In genomic region chr9:122159925-122160246, GRCh38 we compare ENCODE assay signal across 8 cellular contexts. TPM values are rescaled to one million over a fixed set of nuclear protein-coding genes. Genes with fewer than 3 reads are reported as not detected.
DNase-seq lines count a peak whose midpoint lies in the region; ATAC-seq, FAIRE-seq and TF ChIP-seq lines count a peak whose summit lies in the region.

No MANE protein-coding gene starts in this region.

- CTCF ChIA-PET in K562 (lab: Yijun Ruan, JAX; ENCODE audit: low intra/inter-chr PET ratio): no interaction called here

- in situ Hi-C loops in K562 (cut with MboI): no loop called here

- FAIRE-seq in K562 (lab: Jason Lieb, UNC): no peak

- H3K4me3 Mint-ChIP-seq in mesothelial cell of epicardium: peak overlapping the region; percentile 95

- no peak for TF ChIP-seq CTCF in heart right ventricle (IDR thresholded peaks at IDR 0.05)
- TF ChIP-seq CTCF in K562 (IDR thresholded peaks at IDR 0.05 in 2 of 3, conservative IDR thresholded peaks at IDR 0.05 in 1 of 3; ENCODE audit: insufficient read depth in 2 of 3, low read depth in 1 of 3, low read length in 3 of 3): no peak
- no peak for TF ChIP-seq CTCF in mesothelial cell of epicardium (IDR thresholded peaks at IDR 0.05; ENCODE audit: unreplicated experiment)

- TF ChIP-seq EP300 in K562 (IDR thresholded peaks at IDR 0.05; ENCODE audit: low read length): no peak

- no TSS peak for BruUV-seq in K562 (replicated peaks; lab: Mats Ljungman, UMichigan)

- H3K27ac ChIP-seq in heart right ventricle: peak overlapping the region in 4 of 10 donors; percentile 97 to 99 (median 98)
- H3K27ac ChIP-seq in K562 (ENCODE audit: extremely low read depth, low read depth, low read length): no peak overlapping the region

- H3K27me3 ChIP-seq in heart right ventricle (no peaks in the 10 kb centered on the region), K562 (ENCODE audit: control insufficient read depth in 2 of 2, insufficient read depth in 2 of 2, low read length in 2 of 2) (no peaks in the 10 kb centered on the region; a peak in 1 of 5 replicates)

- TF ChIP-seq POLR2A in K562 (conservative IDR thresholded peaks at IDR 0.05): no peak

- H3K36me3 ChIP-seq in heart right ventricle: peaks cover 0 to 3% (median 0%) of the 10 kb centered on the region in 9 donors
- peaks cover 20% of the 10 kb centered on the region for H3K36me3 ChIP-seq in K562 (ENCODE audit: control insufficient read depth, insufficient read depth, low read length)

- peaks cover 12% of the 10 kb centered on the region for H3K4me1 Mint-ChIP-seq in mesothelial cell of epicardium

- H3K79me2 ChIP-seq in K562 (ENCODE audit: control insufficient read depth, insufficient read depth, low read length): peaks cover 46% of the 10 kb centered on the region

- peaks cover 0 to 47% (median 38%) of the 10 kb centered on the region in 9 donors for H3K4me1 ChIP-seq in heart right ventricle
- H3K4me1 ChIP-seq in K562 (replicated peaks in 1 of 2; ENCODE audit: control insufficient read depth in 2 of 2, insufficient read depth in 2 of 2, low read length in 2 of 2): peaks cover 8 to 11% of the 10 kb centered on the region in 2 experiments; a peak in 4 of 5 replicates

- ATAC-seq in heart right ventricle (no peak), Right ventricle myocardium superior (ENCODE audit: poor library complexity) (no peak), K562 (no peak), HG02642 (IDR thresholded peaks at IDR 0.05; ENCODE audit: poor library complexity, unreplicated experiment) (no peak)

- peak overlapping the region in 1 of 2 experiments; percentile 98; a peak in 2 of 4 replicates for H3K9ac ChIP-seq in K562 (ENCODE audit: insufficient read depth in 1 of 2, low read depth in 2 of 2, low read length in 2 of 2)

- no peak for TF ChIP-seq RAD21 in K562 (CRISPR knock-in tag; conservative IDR thresholded peaks at IDR 0.05 in 1 of 2, IDR thresholded peaks at IDR 0.05 in 1 of 2)

- intact Hi-C loops in heart right ventricle (cut with DNase I): loop anchor here in 2 of 10 donors (10.0 kb wide), 1 partner anchor 105 kb away; the partner anchor contains the start of genes MRRF (in 2 of the 2) and RBM18 (in 2 of the 2)
- intact Hi-C loops in Right ventricle myocardium superior (cut with DNase I): no loop called here
- intact Hi-C loops in K562 (cut with micrococcal nuclease): loop anchor here (5.0 kb wide), 2 partner anchors 52 to 102 kb away; partner anchors contain the start of genes MRRF and RBM18

- peaks cover 11% of the 10 kb centered on the region for H3K9me3 Mint-ChIP-seq in mesothelial cell of epicardium

- DNase-seq in heart right ventricle (no peak), Right ventricle myocardium superior (no peak), K562 (ENCODE audit: extremely low read depth in 1 of 4, low spot score in 3 of 4) (no peak), mesothelial cell of epicardium (ENCODE audit: low spot score in 2 of 2, unreplicated experiment in 2 of 2) (no peak), AG08396 (ENCODE audit: low spot score) (no peak), NCI-H187 treated with DMSO at 0.1 percent for 48 hours (lab: John Stamatoyannopoulos, UW) (no peak), NCI-H146 (lab: John Stamatoyannopoulos, UW) (no peak)

- peak overlapping the region; percentile 93 for H3K27ac Mint-ChIP-seq in mesothelial cell of epicardium

- H4K20me1 ChIP-seq in K562 (replicated peaks; ENCODE audit: control insufficient read depth, insufficient read depth, low read length): 0 out of 2 replicates have a peak, but pooled peaks cover 4% of the 10 kb centered on the region

- WGBS in heart right ventricle, 2 donors: 25 to 26% methylated on average over 6 of the region's 6 CpGs
- WGBS in K562 (ENCODE audit: insufficient coverage, low coverage, missing lambda C conversion rate): 13% methylated on average over 6 of the region's 6 CpGs

- H3K27me3 Mint-ChIP-seq in mesothelial cell of epicardium (ENCODE audit: low read depth): peaks cover 24% of the 10 kb centered on the region

- H3K36me3 Mint-ChIP-seq in mesothelial cell of epicardium: no peaks in the 10 kb centered on the region

- H3K9me3 ChIP-seq in heart right ventricle (peaks cover 0 to 11% (median 5%) of the 10 kb centered on the region in 11 donors), K562 (replicated peaks; ENCODE audit: control insufficient read depth, insufficient read depth, low read depth, low read length) (peaks cover 4% of the 10 kb centered on the region; the same call in 1 of the 2 replicates)

- H2AFZ ChIP-seq in K562 (ENCODE audit: low read depth, low read length): peak overlapping the region; percentile 15; the same call in 1 of the 2 replicates

- H3K9me1 ChIP-seq in K562 (ENCODE audit: control insufficient read depth, insufficient read depth, low read length): no peaks in the 10 kb centered on the region

- POLR2A ChIA-PET in K562 (lab: Yijun Ruan, JAX): interaction anchor here (0.6 to 2.2 kb wide), 2 partner anchors 12 to 14 kb away, joined by 3 to 10 read pairs; no protein-coding TSS in a partner anchor

- H3K4me3 ChIP-seq in heart right ventricle (peak overlapping the region; percentile 65 to 97 (median 86)), K562 (peak overlapping the region; percentile 93)

- H3K4me2 ChIP-seq in K562 (ENCODE audit: insufficient read depth, low read length): peak overlapping the region; percentile 99

TF ChIP-seq in K562, 482 proteins besides CTCF, POLR2A, EP300 and RAD21 (continues in another document):
- TF ChIP-seq, protein P1, sequence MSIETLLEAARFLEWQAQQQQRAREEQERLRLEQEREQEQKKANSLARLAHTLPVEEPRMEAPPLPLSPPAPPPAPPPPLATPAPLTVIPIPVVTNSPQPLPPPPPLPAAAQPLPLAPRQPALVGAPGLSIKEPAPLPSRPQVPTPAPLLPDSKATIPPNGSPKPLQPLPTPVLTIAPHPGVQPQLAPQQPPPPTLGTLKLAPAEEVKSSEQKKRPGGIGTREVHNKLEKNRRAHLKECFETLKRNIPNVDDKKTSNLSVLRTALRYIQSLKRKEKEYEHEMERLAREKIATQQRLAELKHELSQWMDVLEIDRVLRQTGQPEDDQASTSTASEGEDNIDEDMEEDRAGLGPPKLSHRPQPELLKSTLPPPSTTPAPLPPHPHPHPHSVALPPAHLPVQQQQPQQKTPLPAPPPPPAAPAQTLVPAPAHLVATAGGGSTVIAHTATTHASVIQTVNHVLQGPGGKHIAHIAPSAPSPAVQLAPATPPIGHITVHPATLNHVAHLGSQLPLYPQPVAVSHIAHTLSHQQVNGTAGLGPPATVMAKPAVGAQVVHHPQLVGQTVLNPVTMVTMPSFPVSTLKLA (conservative IDR thresholded peaks at IDR 0.05): 0 out of 4 replicates have a peak, but pooled peaks of 1 of the 2 experiments have one; percentile 0
- TF ChIP-seq ZNF253 (CRISPR knock-in tag; conservative IDR thresholded peaks at IDR 0.05) (no peak), MCM3 (IDR thresholded peaks at IDR 0.05) (no peak), SRSF7 (optimal IDR thresholded peaks at IDR 0.05; ENCODE audit: low read depth, low read length) (no peak), PHF8 (IDR thresholded peaks at IDR 0.05; ENCODE audit: borderline replicate concordance, low read length) (no peak), ESRRB (CRISPR knock-in tag; IDR thresholded peaks at IDR 0.05; ENCODE audit: borderline replicate concordance) (no peak)

RNA-seq across cellular contexts. Expression of gene MORN5, which starts 0.2 kb away (rescaled TPM):
- not detected for total RNA-seq in heart right ventricle
- not detected for polyA plus RNA-seq in heart right ventricle
- total RNA-seq in Right ventricle myocardium superior: not detected
- not detected in 2 replicates for total RNA-seq in K562 (2011; cell fraction: chromatin; rRNA removed; ENCODE audit: low replicate concordance)
- total RNA-seq in K562 (2011; cell fraction: nucleolus; rRNA removed): not detected in 2 replicates
- total RNA-seq in K562 (2011; cell fraction: nucleoplasm; rRNA removed): not detected in 2 replicates
- total RNA-seq in K562 (2014; rRNA removed): not detected in 2 replicates
- total RNA-seq in K562 (2014; rRNA removed; fragmentation: Illumina TruSeq; extraction: Trizol): not detected in 2 replicates
- total RNA-seq in K562 (2015; rRNA removed; fragmentation: Illumina TruSeq; extraction: Trizol): not detected in 2 replicates
- total RNA-seq in K562 (2021): not detected in 2 replicates
- polyA plus RNA-seq in K562 (2011; rRNA removed): not detected in 2 replicates
- not detected in 2 replicates for polyA plus RNA-seq in K562 (2011; cell fraction: cytosol; rRNA removed)
- not detected in 2 replicates for polyA plus RNA-seq in K562 (2011; cell fraction: nucleus; rRNA removed)
- polyA plus RNA-seq in K562 (2012): not detected in 2 replicates
- polyA plus RNA-seq in K562 (2014; fragmentation: Illumina TruSeq; extraction: Trizol): not detected in 2 replicates
- not detected for polyA plus RNA-seq in K562 (2014; fragmentation: Nextera tagmentation; extraction: Ambion mirVana)
- polyA plus RNA-seq in K562 (2014; rRNA removed): not detected in 2 replicates
- polyA minus RNA-seq in K562 (2011; rRNA and poly(A)+ RNA removed): not detected in 2 replicates
- polyA minus RNA-seq in K562 (2011; cell fraction: cytosol; rRNA and poly(A)+ RNA removed): not detected in 2 replicates
- polyA minus RNA-seq in K562 (2011; cell fraction: nucleus; rRNA and poly(A)+ RNA removed): not detected in 2 replicates
- total RNA-seq in mesothelial cell of epicardium: not detected in 3 replicates

RNA-seq across cellular contexts. Expression of gene NDUFA8, which starts 0.3 kb away (rescaled TPM):
- 100 to 1,000 TPM; 222 to 327 (median 310) TPM for total RNA-seq in heart right ventricle
- polyA plus RNA-seq in heart right ventricle: 100 to 1,000 TPM; 371 to 739 TPM
- 294 TPM for total RNA-seq in Right ventricle myocardium superior
- 8.5 and 9.1 TPM in 2 replicates for total RNA-seq in K562 (2011; cell fraction: chromatin; rRNA removed; ENCODE audit: low replicate concordance)
- 14.0 and 14.7 TPM in 2 replicates for total RNA-seq in K562 (2011; cell fraction: nucleolus; rRNA removed)
- total RNA-seq in K562 (2011; cell fraction: nucleoplasm; rRNA removed): 15.0 and 20.9 TPM in 2 replicates
- total RNA-seq in K562 (2014; rRNA removed): 105 and 115 TPM in 2 replicates
- total RNA-seq in K562 (2014; rRNA removed; fragmentation: Illumina TruSeq; extraction: Trizol): 105 and 114 TPM in 2 replicates
- total RNA-seq in K562 (2015; rRNA removed; fragmentation: Illumina TruSeq; extraction: Trizol): 122 and 133 TPM in 2 replicates
- 126 and 134 TPM in 2 replicates for total RNA-seq in K562 (2021)
- polyA plus RNA-seq in K562 (2011; rRNA removed): 135 and 165 TPM in 2 replicates
- polyA plus RNA-seq in K562 (2011; cell fraction: cytosol; rRNA removed): 122 and 153 TPM in 2 replicates
- polyA plus RNA-seq in K562 (2011; cell fraction: nucleus; rRNA removed): 35.7 and 49.8 TPM in 2 replicates
- 157 and 216 TPM in 2 replicates for polyA plus RNA-seq in K562 (2012)
- polyA plus RNA-seq in K562 (2014; fragmentation: Illumina TruSeq; extraction: Trizol): 198 and 204 TPM in 2 replicates
- 100 to 1,000 TPM; 126 to 189 TPM for polyA plus RNA-seq in K562 (2014; fragmentation: Nextera tagmentation; extraction: Ambion mirVana)
- polyA plus RNA-seq in K562 (2014; rRNA removed): 194 and 212 TPM in 2 replicates
- 106 and 126 TPM in 2 replicates for polyA minus RNA-seq in K562 (2011; rRNA and poly(A)+ RNA removed)
- polyA minus RNA-seq in K562 (2011; cell fraction: cytosol; rRNA and poly(A)+ RNA removed): 50.4 and 52.5 TPM in 2 replicates
- polyA minus RNA-seq in K562 (2011; cell fraction: nucleus; rRNA and poly(A)+ RNA removed): 8.5 and 15.7 TPM in 2 replicates
- 37.1 to 38.8 TPM (median 37.7 TPM) in 3 replicates for total RNA-seq in mesothelial cell of epicardium
